8 cellular contexts compared by ENCODE assay signal in genomic region chr1:203593723-203594122, GRCh38. TPM values are rescaled to one million over a fixed set of nuclear protein-coding genes. Genes with fewer than 3 reads are reported as not detected.
DNase-seq lines count a peak whose midpoint lies in the region; ATAC-seq and TF ChIP-seq lines count a peak whose summit lies in the region.

No MANE protein-coding gene starts in this region.

- H4K20me1 ChIP-seq in H9 (ENCODE audit: control insufficient read depth, insufficient read depth, insufficient read length), result no peaks in the 10 kb centered on the region

- H3K4me1 ChIP-seq in H9 (ENCODE audit: insufficient read depth, low read length), result peaks cover 14% of the 10 kb centered on the region; the same call in 1 of the 2 replicates
- peaks cover 11% of the 10 kb centered on the region for H3K4me1 ChIP-seq in mesenchymal stem cell (ENCODE audit: control insufficient read depth, insufficient read depth, low read depth, low read length)
- H3K4me1 ChIP-seq in transverse colon, result peaks cover 0 to 26% (median 7%) of the 10 kb centered on the region in 4 donors

- H3K27ac ChIP-seq in H9 (ENCODE audit: insufficient read length, low read depth, low read length), result no peak overlapping the region
- H3K27ac ChIP-seq in mesenchymal stem cell (ENCODE audit: low read length, poor library complexity, severe bottlenecking), result no peak overlapping the region
- no peak overlapping the region for H3K27ac ChIP-seq in transverse colon

- H3K36me3 ChIP-seq in mesenchymal stem cell (ENCODE audit: control insufficient read depth in 1 of 2, insufficient read depth in 2 of 2, low read depth in 1 of 2, low read length in 2 of 2) (no peaks in the 10 kb centered on the region), transverse colon (no peaks in the 10 kb centered on the region)

- H3K18ac ChIP-seq in H9 (ENCODE audit: insufficient read length, low read depth, low read length) (no peak overlapping the region), mesenchymal stem cell (ENCODE audit: low read depth in 1 of 2, low read length in 2 of 2) (peak overlapping the region; percentile 5 to 26)

- peaks cover 5% of the 10 kb centered on the region for H3K27me3 Mint-ChIP-seq in H9 (ENCODE audit: low read depth)
- H3K27me3 Mint-ChIP-seq in activated naive CD4-positive, alpha-beta T cell treated with anti-CD3 and anti-CD28 coated beads for 36 hours (ENCODE audit: low read depth), result no peaks in the 10 kb centered on the region

- H4K91ac ChIP-seq in H9 (ENCODE audit: insufficient read length, low read depth, low read length), result no peak overlapping the region
- H4K91ac ChIP-seq in mesenchymal stem cell (ENCODE audit: low read length), result no peak overlapping the region

- no CpG with 5 or more reads among the region's 4 CpGs for WGBS in H9 (ENCODE audit: extremely low coverage, insufficient read length, low lambda C conversion rate)
- 55% methylated on average over 4 of the region's 4 CpGs for WGBS in mesenchymal stem cell
- 62% methylated on average over 4 of the region's 4 CpGs; no CpG with 5 or more reads in 1 of the 2 donors for WGBS in transverse colon (ENCODE audit: low coverage in 1 of 2), 2 donors

- H3K4me3 ChIP-seq in mesenchymal stem cell (ENCODE audit: insufficient read depth in 1 of 2, low read depth in 1 of 2, low read length in 2 of 2) (no peak overlapping the region), transverse colon (no peak overlapping the region)

- intact Hi-C loops in activated naive CD4-positive, alpha-beta T cell treated with anti-CD3 and anti-CD28 coated beads for 36 hours (cut with micrococcal nuclease), result loop anchor here (1.0 kb wide), 2 partner anchors 28 to 109 kb away; no protein-coding TSS in a partner anchor
- intact Hi-C loops in transverse colon (cut with DNase I; ENCODE audit: low total_unique reads), result no loop called here

- peaks cover 62 to 68% of the 10 kb centered on the region in 2 experiments for H3K4me1 Mint-ChIP-seq in H9
- H3K4me1 Mint-ChIP-seq in activated naive CD4-positive, alpha-beta T cell treated with anti-CD3 and anti-CD28 coated beads for 36 hours (ENCODE audit: low read depth), result peaks cover 8% of the 10 kb centered on the region

- H3K14ac ChIP-seq in H9 (ENCODE audit: insufficient read depth, low read length) (no peak overlapping the region), mesenchymal stem cell (ENCODE audit: low read length in 2 of 2) (no peak overlapping the region)

- no peaks in the 10 kb centered on the region; a peak in 1 of 5 replicates for H3K9me3 Mint-ChIP-seq in H9
- no peaks in the 10 kb centered on the region for H3K9me3 Mint-ChIP-seq in activated naive CD4-positive, alpha-beta T cell treated with anti-CD3 and anti-CD28 coated beads for 36 hours

- no peak for ATAC-seq in HG03460 (IDR thresholded peaks at IDR 0.05; ENCODE audit: unreplicated experiment)

- H2BK5ac ChIP-seq in H9 (ENCODE audit: insufficient read length, low read length), result no peak overlapping the region
- no peak overlapping the region for H2BK5ac ChIP-seq in mesenchymal stem cell (ENCODE audit: low read depth, low read length, poor library complexity, severe bottlenecking)

- H3K27ac Mint-ChIP-seq in H9, result no peak overlapping the region
- peak overlapping the region; percentile 9 for H3K27ac Mint-ChIP-seq in activated naive CD4-positive, alpha-beta T cell treated with anti-CD3 and anti-CD28 coated beads for 36 hours

- H3K36me3 Mint-ChIP-seq in H9 (ENCODE audit: insufficient read depth in 1 of 3, low read depth in 3 of 3), result no peaks in the 10 kb centered on the region
- no peaks in the 10 kb centered on the region for H3K36me3 Mint-ChIP-seq in activated naive CD4-positive, alpha-beta T cell treated with anti-CD3 and anti-CD28 coated beads for 36 hours (ENCODE audit: low read depth)

- H3K4me2 ChIP-seq in H9 (ENCODE audit: insufficient read depth, insufficient read length, low read length) (no peak overlapping the region), mesenchymal stem cell (ENCODE audit: low read length, poor library complexity, severe bottlenecking) (no peak overlapping the region)

- CTCF ChIA-PET in activated naive CD4-positive, alpha-beta T cell treated with anti-CD3 and anti-CD28 coated beads for 36 hours (lab: Charles Lee), result interaction anchor here (0.6 to 2.8 kb wide), 7 partner anchors 30 to 240 kb away, joined by 3 to 11 read pairs (median 3); no protein-coding TSS in a partner anchor

- H3K27me3 ChIP-seq in H9 (ENCODE audit: insufficient read depth, low read length), result no peaks in the 10 kb centered on the region
- peaks cover 0 to 14% of the 10 kb centered on the region in 2 experiments for H3K27me3 ChIP-seq in mesenchymal stem cell (ENCODE audit: control insufficient read depth in 1 of 2, insufficient read depth in 1 of 2, low read length in 2 of 2)
- no peaks in the 10 kb centered on the region for H3K27me3 ChIP-seq in transverse colon

- peak; percentile 65 for TF ChIP-seq CTCF in H9 (conservative IDR thresholded peaks at IDR 0.05)
- peak; percentile 36 to 70 (median 54) for TF ChIP-seq CTCF in transverse colon (IDR thresholded peaks at IDR 0.05)

- H3K23ac ChIP-seq in H9 (ENCODE audit: insufficient read length, low read depth, low read length) (no peak overlapping the region), mesenchymal stem cell (ENCODE audit: low read length in 2 of 2) (no peak overlapping the region)

- no peak overlapping the region for H3K4me3 Mint-ChIP-seq in H9
- no peak overlapping the region for H3K4me3 Mint-ChIP-seq in activated naive CD4-positive, alpha-beta T cell treated with anti-CD3 and anti-CD28 coated beads for 36 hours

- no peak overlapping the region for H3K56ac ChIP-seq in H9 (ENCODE audit: insufficient read length, low read depth, low read length)

- H3K9ac ChIP-seq in H9 (ENCODE audit: extremely low read depth, insufficient read length, low read length) (no peak overlapping the region), mesenchymal stem cell (ENCODE audit: low read length) (no peak overlapping the region)

- H2AK5ac ChIP-seq in H9 (ENCODE audit: insufficient read length, low read length) (no peak overlapping the region), mesenchymal stem cell (ENCODE audit: low read length, severe bottlenecking) (no peak overlapping the region)

- no peak overlapping the region for H2BK20ac ChIP-seq in H9 (ENCODE audit: low read depth, low read length, poor library complexity, severe bottlenecking)

- no peak overlapping the region for H2AFZ ChIP-seq in H9 (ENCODE audit: low read length)
- H2AFZ ChIP-seq in mesenchymal stem cell (ENCODE audit: low read depth, low read length), result no peak overlapping the region

- no peak overlapping the region for H4K5ac ChIP-seq in H9 (ENCODE audit: insufficient read length, low read depth, low read length)

- H3K79me2 ChIP-seq in H9 (ENCODE audit: insufficient read depth, low read length), result no peaks in the 10 kb centered on the region

- H2BK12ac ChIP-seq in H9 (ENCODE audit: insufficient read length, low read depth, low read length), result no peak overlapping the region
- H2BK12ac ChIP-seq in mesenchymal stem cell (ENCODE audit: low read length in 2 of 2), result peak overlapping the region; percentile 53 to 67

- H3K23me2 ChIP-seq in H9 (ENCODE audit: insufficient read length, low read depth, low read length, poor library complexity, severe bottlenecking), result no peaks in the 10 kb centered on the region

- H2BK15ac ChIP-seq in H9 (ENCODE audit: low read depth, low read length) (no peak overlapping the region), mesenchymal stem cell (ENCODE audit: low read depth, poor library complexity, severe bottlenecking) (no peak overlapping the region)

- no peak overlapping the region for H3T11ph ChIP-seq in H9 (ENCODE audit: low read length)

- no peaks in the 10 kb centered on the region for H3K9me3 ChIP-seq in H9 (ENCODE audit: control insufficient read depth, low read depth, low read length)
- H3K9me3 ChIP-seq in mesenchymal stem cell (ENCODE audit: control insufficient read depth, low read length), result no peaks in the 10 kb centered on the region
- H3K9me3 ChIP-seq in transverse colon, result no peaks in the 10 kb centered on the region

- H3K79me1 ChIP-seq in H9 (ENCODE audit: insufficient read depth, low read depth, low read length, poor library complexity, severe bottlenecking) (no peaks in the 10 kb centered on the region), mesenchymal stem cell (replicated peaks; ENCODE audit: low read length, poor library complexity, severe bottlenecking) (no peaks in the 10 kb centered on the region)

- H4K8ac ChIP-seq in H9 (replicated peaks; ENCODE audit: insufficient read length, low read depth, low read length) (no peak overlapping the region), mesenchymal stem cell (ENCODE audit: low read length) (no peak overlapping the region)

- H2BK120ac ChIP-seq in H9 (ENCODE audit: low read depth, low read length, poor library complexity, severe bottlenecking), result no peak overlapping the region
- H2BK120ac ChIP-seq in mesenchymal stem cell (ENCODE audit: low read depth, low read length), result no peak overlapping the region

- DNase-seq in H9, result peak; percentile 52
- DNase-seq in SKM-1 treated with dmso at 0.1 percent for 144 hours (lab: John Stamatoyannopoulos, UW; ENCODE audit: unreplicated experiment), result peak; percentile 64
- peak; percentile 69 for DNase-seq in activated naive CD4-positive, alpha-beta T cell treated with anti-CD3 and anti-CD28 coated beads for 36 hours
- DNase-seq in mesenchymal stem cell, result peak; percentile 96
- peak; percentile 56 for DNase-seq in transverse colon
- no peak for DNase-seq in mucosa of gallbladder (ENCODE audit: low spot score)
- no peak for DNase-seq in NCI-H69 (lab: John Stamatoyannopoulos, UW)

- in situ Hi-C loops in transverse colon (cut with MboI; ENCODE audit: low pct_ligation_motif_present in 1 of 4, low pct_unique_long_range_greater_than_20kb in 1 of 4, low sequenced_read_pairs in 3 of 4), result loop anchor here in 3 of 4 donors (10.0 kb wide), 1 partner anchor 111 kb away; no protein-coding TSS in a partner anchor

- H3K4ac ChIP-seq in H9 (ENCODE audit: low read depth, low read length) (no peak overlapping the region), mesenchymal stem cell (ENCODE audit: low read depth in 1 of 2, low read length in 2 of 2) (peak overlapping the region in 1 of 2 experiments; percentile 35)

- no peak for TF ChIP-seq EP300 in transverse colon (IDR thresholded peaks at IDR 0.05; ENCODE audit: low read depth)

- TF ChIP-seq POLR2A in transverse colon (IDR thresholded peaks at IDR 0.05), result no peak

RNA-seq across cellular contexts. Expression of gene ATP2B4, which starts 32.9 kb away (rescaled TPM):
- total RNA-seq in H9 (2021) (14.1 and 15.7 TPM in 2 replicates), transverse colon (100 to 1,000 TPM in 1 of 4 donors, 10 to 100 TPM in 3; 58.4 to 146 (median 79.6) TPM), mucosa of gallbladder (107 TPM)
- 10 to 100 TPM; 17.7 to 19.6 TPM for total RNA-seq in activated naive CD4-positive, alpha-beta T cell treated with anti-CD3 and anti-CD28 coated beads for 36 hours
- 58.0 TPM for polyA plus RNA-seq in mesenchymal stem cell (2013, experiment 1 of 2)
- polyA plus RNA-seq in mesenchymal stem cell (2013, experiment 2 of 2), result 58.7 TPM

Comparison
In these comparisons a context has a peak if more than half of its experiments do, and no peak if none do; other contexts are left out.
1. DNase-seq: peak in H9 (single experiment), SKM-1 treated with dmso at 0.1 percent for 144 hours (single experiment), activated naive CD4-positive, alpha-beta T cell treated with anti-CD3 and anti-CD28 coated beads for 36 hours (single experiment), mesenchymal stem cell (single experiment) and transverse colon (single experiment); none in mucosa of gallbladder (single experiment) and NCI-H69 (single experiment).